9 cellular contexts compared by ENCODE assay signal in genomic region chr16:11052080-11052808, GRCh38.
A peak's percentile ranks its signal among the peaks of the same experiment; 100 is the strongest.
DNase-seq lines count a peak whose midpoint lies in the region; ATAC-seq lines count a peak whose summit lies in the region.
"Had no signal": no experiment of that assay in that cellular context is flagged by ENCODE, and none has a peak within 500 bp of the region (broad histone marks: within the 10 kb centered on the region; RNA-seq: fewer than 3 reads in every experiment).

No MANE protein-coding gene starts in this region.

- H3K4me3 Mint-ChIP-seq in activated T-cell treated with anti-CD3 and anti-CD28 coated beads, Interleukin-2, amount 50 U/mL, for 4 hours = peak overlapping the region; percentile 8

- H3K36me3 Mint-ChIP-seq in activated T-cell treated with anti-CD3 and anti-CD28 coated beads, Interleukin-2, amount 50 U/mL, for 4 hours (ENCODE audit: insufficient read depth) = peaks cover 31% of the 10 kb centered on the region

- H3K4me1 ChIP-seq in SJCRH30 = peaks cover 8% of the 10 kb centered on the region

- H3K9me3 Mint-ChIP-seq in activated T-cell treated with anti-CD3 and anti-CD28 coated beads, Interleukin-2, amount 50 U/mL, for 4 hours = no peaks in the 10 kb centered on the region

- H3K4me1 Mint-ChIP-seq in activated T-cell treated with anti-CD3 and anti-CD28 coated beads, Interleukin-2, amount 50 U/mL, for 4 hours (ENCODE audit: low read depth) = peaks cover 37% of the 10 kb centered on the region

- no peaks in the 10 kb centered on the region for H3K9me3 ChIP-seq in SJCRH30 (replicated peaks)

- peak; percentile 16 for DNase-seq in DMS 273 (lab: John Stamatoyannopoulos, UW; ENCODE audit: unreplicated experiment)
- DNase-seq in DMS 273 treated with DMSO at 0.1 percent for 48 hours (lab: John Stamatoyannopoulos, UW) = no peak
- no peak for DNase-seq in activated T-cell treated with anti-CD3 and anti-CD28 coated beads, Interleukin-2, amount 50 U/mL, for 4 hours
- peak; percentile 45 for DNase-seq in stimulated activated CD4-positive, alpha-beta T cell treated with anti-CD3 and anti-CD28 coated beads, Interleukin-4, amount 100 ng/mL, for 1 hour
- no peak for DNase-seq in SJCRH30
- no peak for DNase-seq in NCI-H146 treated with DMSO at 0.1 percent for 48 hours (lab: John Stamatoyannopoulos, UW; ENCODE audit: unreplicated experiment)
- no peak for DNase-seq in islet precursor cell

- peak; percentile 51 for ATAC-seq in HG03558 (IDR thresholded peaks at IDR 0.05; ENCODE audit: extremely low read depth, unreplicated experiment)
- ATAC-seq in activated T-cell treated with anti-CD3 and anti-CD28 coated beads, Interleukin-2, amount 50 U/mL, for 4 hours = peak; percentile 85 to 86

- no peaks in the 10 kb centered on the region for H3K27me3 Mint-ChIP-seq in activated T-cell treated with anti-CD3 and anti-CD28 coated beads, Interleukin-2, amount 50 U/mL, for 4 hours (ENCODE audit: low read depth)

- H3K27ac ChIP-seq in SJCRH30 = no peak overlapping the region
- H3K27ac ChIP-seq: 22Rv1 had no signal

- no peaks in the 10 kb centered on the region for H3K27me3 ChIP-seq in SJCRH30

- no peaks in the 10 kb centered on the region for H3K36me3 ChIP-seq in SJCRH30

- H3K4me3 ChIP-seq in SJCRH30 = no peak overlapping the region

Comparison
In these comparisons a context has a peak if more than half of its experiments do, and no peak if none do; other contexts are left out.
1. DNase-seq: peak in DMS 273 (single experiment) and stimulated activated CD4-positive, alpha-beta T cell treated with anti-CD3 and anti-CD28 coated beads, Interleukin-4, amount 100 ng/mL, for 1 hour (single experiment); none in DMS 273 treated with DMSO at 0.1 percent for 48 hours (single experiment), activated T-cell treated with anti-CD3 and anti-CD28 coated beads, Interleukin-2, amount 50 U/mL, for 4 hours (single experiment), SJCRH30 (0 of 2), NCI-H146 treated with DMSO at 0.1 percent for 48 hours (single experiment) and islet precursor cell (single experiment).